Comparison of ENCODE assay signal across 27 cellular contexts in the genomic region with DNA sequence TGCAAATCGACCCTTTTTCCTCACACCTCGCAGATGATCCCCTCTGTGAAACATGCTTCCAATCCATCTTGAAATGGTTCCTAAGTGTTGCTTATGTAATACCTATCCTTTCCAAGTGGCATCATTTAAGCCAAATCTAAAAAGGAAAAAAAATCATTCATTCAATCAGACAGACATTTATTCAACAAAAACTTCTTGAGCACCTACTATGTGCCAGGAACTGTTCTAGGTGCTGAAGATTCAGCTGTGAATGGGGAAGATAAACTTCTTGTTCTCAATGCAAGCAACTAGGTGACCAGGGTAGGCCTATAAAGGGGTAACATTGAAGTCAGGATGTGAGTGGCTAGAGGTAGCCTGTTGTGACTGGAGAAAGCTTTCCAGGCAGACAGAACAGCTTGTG.
DNase-seq lines count a peak whose midpoint lies in the region; ATAC-seq, FAIRE-seq and TF ChIP-seq lines count a peak whose summit lies in the region.
"Had no signal": no experiment of that assay in that cellular context is flagged by ENCODE, and none has a peak within 500 bp of the region (broad histone marks: within the 10 kb centered on the region; RNA-seq: fewer than 3 reads in every experiment).

No MANE protein-coding gene starts in this region.

- H3K27me3 ChIP-seq in HCT116 (ENCODE audit: insufficient read depth, low read length) (no peaks in the 10 kb centered on the region), K562 (ENCODE audit: control insufficient read depth in 2 of 2, insufficient read depth in 2 of 2, low read length in 2 of 2) (no peaks in the 10 kb centered on the region; a peak in 3 of 5 replicates), osteoblast (ENCODE audit: insufficient read depth, low read length) (peaks cover 9% of the 10 kb centered on the region)
- H3K27me3 ChIP-seq: BLaER1, MG63, SJCRH30 had no signal

- peaks cover 28% of the 10 kb centered on the region for H3K36me3 Mint-ChIP-seq in activated naive CD4-positive, alpha-beta T cell treated with anti-CD3 and anti-CD28 coated beads, Interleukin-2, amount 50 U/mL, for 24 hours
- peaks cover 4 to 18% of the 10 kb centered on the region in 2 donors for H3K36me3 Mint-ChIP-seq in activated naive CD4-positive, alpha-beta T cell treated with anti-CD3 and anti-CD28 coated beads, Interleukin-2, amount 50 U/mL, for 72 hours
- H3K36me3 Mint-ChIP-seq in naive thymus-derived CD8-positive, alpha-beta T cell, result peaks cover 11 to 57% (median 51%) of the 10 kb centered on the region in 3 donors

- H3K27ac Mint-ChIP-seq in activated naive CD4-positive, alpha-beta T cell treated with anti-CD3 and anti-CD28 coated beads, Interleukin-2, amount 50 U/mL, for 24 hours, result peak overlapping the region; percentile 72
- H3K27ac Mint-ChIP-seq in activated naive CD4-positive, alpha-beta T cell treated with anti-CD3 and anti-CD28 coated beads, Interleukin-2, amount 50 U/mL, for 72 hours, result no peak overlapping the region
- H3K27ac Mint-ChIP-seq in naive thymus-derived CD8-positive, alpha-beta T cell, result peak overlapping the region in 9 of 10 donors; percentile 22 to 86 (median 74)

- RAD21 ChIA-PET in HCT116 (lab: Charles Lee; ENCODE audit: low non-redundant PET in 1 of 2, low total read pairs in 2 of 2, uncharacterized antibody in 2 of 2, unreplicated experiment in 2 of 2), result no interaction called here

- CTCF ChIA-PET in HCT116 (lab: Charles Lee), result no interaction called here
- CTCF ChIA-PET in K562 (lab: Yijun Ruan, JAX; ENCODE audit: low intra/inter-chr PET ratio), result no interaction called here

- H3K9me3 ChIP-seq in HCT116 (ENCODE audit: control insufficient read depth in 1 of 2, insufficient read depth in 1 of 2, low read depth in 1 of 2, low read length in 2 of 2) (no peaks in the 10 kb centered on the region), K562 (replicated peaks; ENCODE audit: control insufficient read depth, insufficient read depth, low read depth, low read length) (no peaks in the 10 kb centered on the region), osteoblast (ENCODE audit: low read depth, low read length) (no peaks in the 10 kb centered on the region)
- H3K9me3 ChIP-seq: MG63, SJCRH30 had no signal

- no peaks in the 10 kb centered on the region for H3K27me3 Mint-ChIP-seq in activated naive CD4-positive, alpha-beta T cell treated with anti-CD3 and anti-CD28 coated beads, Interleukin-2, amount 50 U/mL, for 24 hours
- no peaks in the 10 kb centered on the region for H3K27me3 Mint-ChIP-seq in naive thymus-derived CD8-positive, alpha-beta T cell
- H3K27me3 Mint-ChIP-seq: CD4-positive, CD25-positive, alpha-beta regulatory T cell had no signal

- H3K79me2 ChIP-seq in HCT116 (ENCODE audit: insufficient read depth, low read length), result no peaks in the 10 kb centered on the region
- H3K79me2 ChIP-seq in K562 (ENCODE audit: control insufficient read depth, insufficient read depth, low read length), result no peaks in the 10 kb centered on the region
- H3K79me2 ChIP-seq in osteoblast (ENCODE audit: insufficient read depth, low read length), result no peaks in the 10 kb centered on the region

- H3K36me3 ChIP-seq in HCT116 (ENCODE audit: control insufficient read depth in 1 of 2, insufficient read depth in 2 of 2, low read length in 2 of 2) (no peaks in the 10 kb centered on the region), K562 (ENCODE audit: control insufficient read depth, insufficient read depth, low read length) (no peaks in the 10 kb centered on the region), osteoblast (ENCODE audit: insufficient read depth, low read length) (no peaks in the 10 kb centered on the region)
- H3K36me3 ChIP-seq: BLaER1, MG63, SJCRH30 had no signal

- ATAC-seq in activated naive CD4-positive, alpha-beta T cell treated with anti-CD3 and anti-CD28 coated beads, Interleukin-2, amount 50 U/mL, for 72 hours, result no peak
- no peak for ATAC-seq in HCT116
- no peak for ATAC-seq in K562
- no peak for ATAC-seq in naive thymus-derived CD8-positive, alpha-beta T cell
- no peak for ATAC-seq in GM18498 (IDR thresholded peaks at IDR 0.05; ENCODE audit: unreplicated experiment)
- ATAC-seq: HepG2, Right ventricle myocardium inferior, SK-N-SH treated with all-trans-retinoic acid at 6 μM for 48 hours had no signal

- H3K4me2 ChIP-seq in HCT116 (ENCODE audit: low read length) (no peak overlapping the region), K562 (ENCODE audit: insufficient read depth, low read length) (no peak overlapping the region), osteoblast (ENCODE audit: insufficient read depth, low read length) (no peak overlapping the region)
- H3K4me2 ChIP-seq: BLaER1, PC-9 had no signal

- H3K4me1 ChIP-seq in HCT116 (ENCODE audit: control insufficient read depth in 1 of 2, insufficient read depth in 2 of 2, low read length in 2 of 2) (no peaks in the 10 kb centered on the region), K562 (replicated peaks in 1 of 2; ENCODE audit: control insufficient read depth in 2 of 2, insufficient read depth in 2 of 2, low read length in 2 of 2) (no peaks in the 10 kb centered on the region), osteoblast (ENCODE audit: insufficient read depth, low read length) (no peaks in the 10 kb centered on the region)
- H3K4me1 ChIP-seq: BLaER1, SJCRH30 had no signal

- H3K9ac ChIP-seq in HCT116 (ENCODE audit: low read length) (no peak overlapping the region), K562 (ENCODE audit: insufficient read depth in 1 of 2, low read depth in 2 of 2, low read length in 2 of 2) (no peak overlapping the region)
- H3K9ac ChIP-seq: BLaER1 had no signal

- peaks cover 79% of the 10 kb centered on the region for H3K4me1 Mint-ChIP-seq in activated naive CD4-positive, alpha-beta T cell treated with anti-CD3 and anti-CD28 coated beads, Interleukin-2, amount 50 U/mL, for 24 hours
- H3K4me1 Mint-ChIP-seq in naive thymus-derived CD8-positive, alpha-beta T cell, result peaks cover 27 to 76% (median 51%) of the 10 kb centered on the region in 4 donors

- TF ChIP-seq RAD21 in HCT116 (IDR thresholded peaks at IDR 0.05; ENCODE audit: low read depth) (no peak), K562 (CRISPR knock-in tag; conservative IDR thresholded peaks at IDR 0.05 in 1 of 2, IDR thresholded peaks at IDR 0.05 in 1 of 2) (no peak)

- in situ Hi-C loops in K562 (cut with MboI), result no loop called here

- no peaks in the 10 kb centered on the region for H3K9me1 ChIP-seq in K562 (ENCODE audit: control insufficient read depth, insufficient read depth, low read length)

- TF ChIP-seq CTCF in HCT116 (IDR thresholded peaks at IDR 0.05 in 2 of 3, conservative IDR thresholded peaks at IDR 0.05 in 1 of 3; ENCODE audit: borderline replicate concordance in 1 of 3, insufficient read depth in 1 of 3, low read depth in 2 of 3, low read length in 2 of 3) (no peak), K562 (IDR thresholded peaks at IDR 0.05 in 2 of 3, conservative IDR thresholded peaks at IDR 0.05 in 1 of 3; ENCODE audit: insufficient read depth in 2 of 3, low read depth in 1 of 3, low read length in 3 of 3) (no peak), osteoblast (IDR thresholded peaks at IDR 0.05; ENCODE audit: extremely low read depth, low read depth, low read length) (no peak)

- 4% methylated on average over 2 of the region's 2 CpGs for WGBS in K562 (ENCODE audit: insufficient coverage, low coverage, missing lambda C conversion rate)

- intact Hi-C loops in HCT116 (cut with micrococcal nuclease) (no loop called here), K562 (cut with micrococcal nuclease) (no loop called here)

- BruUV-seq in HCT116 (replicated peaks; lab: Mats Ljungman, UMichigan) (no TSS peak), K562 (replicated peaks; lab: Mats Ljungman, UMichigan) (no TSS peak)

- H3K9me2 ChIP-seq in HCT116 (ENCODE audit: insufficient read depth), result no peaks in the 10 kb centered on the region

- H3K4me3 ChIP-seq in HCT116 (replicated peaks in 1 of 2; ENCODE audit: low read depth in 1 of 2, low read length in 2 of 2) (no peak overlapping the region), K562 (no peak overlapping the region), osteoblast (ENCODE audit: insufficient read depth, low read length) (no peak overlapping the region)
- H3K4me3 ChIP-seq: BLaER1, MG63, PC-9, SJCRH30 had no signal

- H4K20me1 ChIP-seq in HCT116 (ENCODE audit: insufficient read depth) (no peaks in the 10 kb centered on the region), K562 (replicated peaks; ENCODE audit: control insufficient read depth, insufficient read depth, low read length) (no peaks in the 10 kb centered on the region), osteoblast (ENCODE audit: insufficient read depth, low read length) (no peaks in the 10 kb centered on the region)
- H4K20me1 ChIP-seq: BLaER1 had no signal

- FAIRE-seq in K562 (lab: Jason Lieb, UNC), result no peak
- FAIRE-seq: A204.1, GM12891, H1, HepG2 had no signal

- POLR2A ChIA-PET in HCT116 (lab: Charles Lee) (no interaction called here), K562 (lab: Yijun Ruan, JAX) (no interaction called here)
- POLR2A ChIA-PET in naive thymus-derived CD8-positive, alpha-beta T cell (lab: Charles Lee), result interaction anchor here (0.6 to 1.7 kb wide), 4 partner anchors 28 to 77 kb away, joined by 3 to 10 read pairs (median 3); no protein-coding TSS in a partner anchor

- no peak for TF ChIP-seq EP300 in K562 (IDR thresholded peaks at IDR 0.05; ENCODE audit: low read length)

- TF ChIP-seq POLR2A in HCT116 (IDR thresholded peaks at IDR 0.05; ENCODE audit: borderline replicate concordance, extremely low read depth, insufficient read depth, insufficient read length), result no peak
- no peak for TF ChIP-seq POLR2A in K562 (conservative IDR thresholded peaks at IDR 0.05)

- H2AFZ ChIP-seq in HCT116 (ENCODE audit: low read depth, low read length, poor library complexity, severe bottlenecking) (no peak overlapping the region), K562 (ENCODE audit: low read depth, low read length) (no peak overlapping the region), osteoblast (ENCODE audit: low read length) (no peak overlapping the region)
- H2AFZ ChIP-seq: PC-9 had no signal

- H3K4me3 Mint-ChIP-seq in activated naive CD4-positive, alpha-beta T cell treated with anti-CD3 and anti-CD28 coated beads, Interleukin-2, amount 50 U/mL, for 24 hours, result no peak overlapping the region
- H3K4me3 Mint-ChIP-seq in naive thymus-derived CD8-positive, alpha-beta T cell, result no peak overlapping the region

- H3K9me3 Mint-ChIP-seq in activated naive CD4-positive, alpha-beta T cell treated with anti-CD3 and anti-CD28 coated beads, Interleukin-2, amount 50 U/mL, for 24 hours, result peaks cover 6% of the 10 kb centered on the region
- H3K9me3 Mint-ChIP-seq in activated naive CD4-positive, alpha-beta T cell treated with anti-CD3 and anti-CD28 coated beads, Interleukin-2, amount 50 U/mL, for 72 hours, result peaks cover 5 to 11% of the 10 kb centered on the region in 2 donors
- H3K9me3 Mint-ChIP-seq in naive thymus-derived CD8-positive, alpha-beta T cell, result peaks cover 0 to 11% (median 3%) of the 10 kb centered on the region in 9 donors

- no peak for DNase-seq in activated naive CD4-positive, alpha-beta T cell treated with anti-CD3 and anti-CD28 coated beads, Interleukin-2, amount 50 U/mL, for 72 hours (ENCODE audit: low spot score in 2 of 2)
- no peak for DNase-seq in HCT116 (ENCODE audit: low read depth, low spot score)
- DNase-seq in K562 (ENCODE audit: extremely low read depth in 1 of 4, low spot score in 3 of 4), result no peak
- DNase-seq in naive thymus-derived CD8-positive, alpha-beta T cell, result no peak
- no peak for DNase-seq in osteoblast (ENCODE audit: insufficient read length, low spot score, missing footprints)
- no peak for DNase-seq in NCI-H2029 treated with DMSO at 0.1 percent for 48 hours (lab: John Stamatoyannopoulos, UW)
- DNase-seq: CD4-positive, CD25-positive, alpha-beta regulatory T cell; DMS 273 treated with DMSO at 0.1 percent for 48 hours; DMS79 treated with DMSO at 0.1 percent for 48 hours; GF-D8; KG1; MG63; NCI-H1694; NCI-H2081; NCI-H2227 treated with DMSO at 0.1 percent for 48 hours; NCI-H526 treated with DMSO at 0.1 percent for 48 hours; PC-9; SJCRH30 had no signal

- H3K27ac ChIP-seq in HCT116 (ENCODE audit: low read depth, low read length) (no peak overlapping the region), K562 (ENCODE audit: extremely low read depth, low read depth, low read length) (no peak overlapping the region), osteoblast (ENCODE audit: low read depth, low read length) (no peak overlapping the region)
- H3K27ac ChIP-seq: BLaER1, PC-9, SJCRH30 had no signal

Comparison
In these comparisons a context has a peak if more than half of its experiments do, and no peak if none do; other contexts are left out.
1. H3K27ac Mint-ChIP-seq: peak in activated naive CD4-positive, alpha-beta T cell treated with anti-CD3 and anti-CD28 coated beads, Interleukin-2, amount 50 U/mL, for 24 hours (single experiment) and naive thymus-derived CD8-positive, alpha-beta T cell (9 of 10); none in activated naive CD4-positive, alpha-beta T cell treated with anti-CD3 and anti-CD28 coated beads, Interleukin-2, amount 50 U/mL, for 72 hours (0 of 2).